12 cellular contexts compared by ENCODE assay signal in the genomic region with DNA sequence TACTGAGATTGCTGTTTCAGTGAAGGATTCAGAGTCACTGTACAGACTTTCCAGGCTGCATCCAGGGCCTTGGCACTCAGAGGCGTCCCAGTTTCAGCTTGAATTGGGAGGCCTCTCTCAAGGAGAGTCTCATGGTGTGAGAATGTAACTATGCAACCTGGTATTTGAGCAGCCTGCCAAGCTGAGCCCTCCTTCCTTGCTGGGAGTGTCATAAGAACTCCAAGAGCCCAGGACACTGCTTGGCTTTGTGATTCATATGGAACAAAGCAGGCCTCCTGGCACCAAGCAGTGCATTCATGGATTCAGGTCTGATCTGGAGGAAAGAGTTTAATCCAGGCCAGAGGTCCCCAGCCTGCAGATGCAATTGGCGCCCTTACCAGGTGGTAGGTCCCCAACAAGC.
DNase-seq lines count a peak whose midpoint lies in the region; ATAC-seq and TF ChIP-seq lines count a peak whose summit lies in the region.
"Had no signal": no experiment of that assay in that cellular context is flagged by ENCODE, and none has a peak within 500 bp of the region (broad histone marks: within the 10 kb centered on the region; RNA-seq: fewer than 3 reads in every experiment).

No MANE protein-coding gene starts in this region.

- no peak overlapping the region for H3K27ac Mint-ChIP-seq in stimulated activated memory B cell treated with anti-CD40 and anti-IgM and Interleukin-4, amounts not matched to agents 10 μg/mL and 1 μg/mL and 100 μg/mL, for 72 hours

- peaks cover 16% of the 10 kb centered on the region for H3K27me3 Mint-ChIP-seq in stimulated activated memory B cell treated with anti-CD40 and anti-IgM and Interleukin-4, amounts not matched to agents 10 μg/mL and 1 μg/mL and 100 μg/mL, for 72 hours

- DNase-seq in AG09309 (ENCODE audit: low read depth) = peak; percentile 89
- DNase-seq in WERI-Rb-1 = no peak
- peak; percentile 71 for DNase-seq in globus pallidus (ENCODE audit: low spot score)
- peak; percentile 24 for DNase-seq in occipital lobe (lab: John Stamatoyannopoulos, UW)
- DNase-seq in Kasumi-1 (lab: John Stamatoyannopoulos, UW) = no peak
- no peak for DNase-seq in right lobe of liver
- no peak for DNase-seq in middle frontal gyrus (ENCODE audit: extremely low spot score, low spot score)
- DNase-seq: activated CD4-positive, CD25-positive, alpha-beta regulatory T cell treated with anti-CD3 and anti-CD28 coated beads, Interleukin-2, amount 50 U/mL, for 72 hours; effector memory CD4-positive, alpha-beta T cell; NCI-H524 treated with DMSO at 0.1 percent for 48 hours had no signal

- no peaks in the 10 kb centered on the region for H3K9me3 Mint-ChIP-seq in stimulated activated memory B cell treated with anti-CD40 and anti-IgM and Interleukin-4, amounts not matched to agents 10 μg/mL and 1 μg/mL and 100 μg/mL, for 72 hours

- no peak for TF ChIP-seq POLR2A in right lobe of liver (IDR thresholded peaks at IDR 0.05)

- no peaks in the 10 kb centered on the region for H3K4me1 ChIP-seq in right lobe of liver

- H3K9me3 ChIP-seq in WERI-Rb-1 (ENCODE audit: severe bottlenecking) (peaks cover 8% of the 10 kb centered on the region), right lobe of liver (no peaks in the 10 kb centered on the region)

- intact Hi-C loops in right lobe of liver (cut with DNase I) = no loop called here

- H3K4me3 ChIP-seq in AG09309 (ENCODE audit: control insufficient read depth, low read depth, low read length) = no peak overlapping the region
- H3K4me3 ChIP-seq in WERI-Rb-1 (ENCODE audit: low read depth, low read length) = no peak overlapping the region
- no peak overlapping the region for H3K4me3 ChIP-seq in right lobe of liver

- H3K27me3 ChIP-seq in WERI-Rb-1 (ENCODE audit: insufficient read depth, low read depth, severe bottlenecking) = no peaks in the 10 kb centered on the region
- H3K27me3 ChIP-seq in right lobe of liver = no peaks in the 10 kb centered on the region

- H3K36me3 Mint-ChIP-seq in stimulated activated memory B cell treated with anti-CD40 and anti-IgM and Interleukin-4, amounts not matched to agents 10 μg/mL and 1 μg/mL and 100 μg/mL, for 72 hours = no peaks in the 10 kb centered on the region

- no peak for ATAC-seq in stimulated activated memory B cell treated with anti-CD40 and anti-IgM and Interleukin-4, amounts not matched to agents 10 μg/mL and 1 μg/mL and 100 μg/mL, for 72 hours
- no peak for ATAC-seq in right lobe of liver

- TF ChIP-seq CTCF in AG09309 (IDR thresholded peaks at IDR 0.05; ENCODE audit: control insufficient read depth, insufficient read depth, low read depth, low read length, missing control alignments) = no peak
- no peak for TF ChIP-seq CTCF in WERI-Rb-1 (IDR thresholded peaks at IDR 0.05; ENCODE audit: low read depth, low read length)
- no peak for TF ChIP-seq CTCF in right lobe of liver (IDR thresholded peaks at IDR 0.05)

- peak overlapping the region; percentile 14 for H3K27ac ChIP-seq in WERI-Rb-1
- H3K27ac ChIP-seq in right lobe of liver = no peak overlapping the region
- H3K27ac ChIP-seq: C4-2B had no signal

- no peaks in the 10 kb centered on the region; the same call in 1 of the 2 replicates for H3K36me3 ChIP-seq in WERI-Rb-1
- no peaks in the 10 kb centered on the region for H3K36me3 ChIP-seq in right lobe of liver

- peaks cover 14% of the 10 kb centered on the region for H3K4me1 Mint-ChIP-seq in stimulated activated memory B cell treated with anti-CD40 and anti-IgM and Interleukin-4, amounts not matched to agents 10 μg/mL and 1 μg/mL and 100 μg/mL, for 72 hours

- H3K4me3 Mint-ChIP-seq in stimulated activated memory B cell treated with anti-CD40 and anti-IgM and Interleukin-4, amounts not matched to agents 10 μg/mL and 1 μg/mL and 100 μg/mL, for 72 hours = no peak overlapping the region

- WGBS in right lobe of liver (ENCODE audit: insufficient coverage, low coverage, low lambda C conversion rate, missing lambda C conversion rate) = 50% methylated on average over 2 of the region's 2 CpGs

Comparison
In these comparisons a context has a peak if more than half of its experiments do, and no peak if none do; other contexts are left out.
1. DNase-seq: peak in AG09309 (single experiment), globus pallidus (single experiment) and occipital lobe (single experiment); none in WERI-Rb-1 (single experiment), Kasumi-1 (0 of 2), right lobe of liver (0 of 3) and middle frontal gyrus (single experiment).